In genomic region chr14:21192875-21193535, GRCh38 we compare ENCODE assay signal across 1 cellular context.
TF ChIP-seq lines count a peak whose summit lies in the region.

No MANE protein-coding gene starts in this region.

TF ChIP-seq in HepG2, 621 proteins besides CTCF, POLR2A, EP300 and RAD21 (continued from another document):
- TF ChIP-seq ZBTB39 (CRISPR knock-in tag; IDR thresholded peaks at IDR 0.05): no peak
- no peak for TF ChIP-seq FOXP4 (CRISPR knock-in tag; IDR thresholded peaks at IDR 0.05)
- TF ChIP-seq ZBTB8A (CRISPR knock-in tag; IDR thresholded peaks at IDR 0.05; ENCODE audit: borderline replicate concordance, low read depth): no peak
- peak; percentile 26; the same call in 1 of the 2 replicates for TF ChIP-seq ZNF687 (CRISPR knock-in tag; IDR thresholded peaks at IDR 0.05)
